ENCODE assay signal across 8 cellular contexts in genomic region chr1:161314201-161314981, GRCh38. TPM values are rescaled to one million over a fixed set of nuclear protein-coding genes. Genes with fewer than 3 reads are reported as not detected.
A peak's percentile ranks its signal among the peaks of the same experiment; 100 is the strongest.
DNase-seq lines count a peak whose midpoint lies in the region; ATAC-seq, FAIRE-seq and TF ChIP-seq lines count a peak whose summit lies in the region.

Gene SDHC, plus strand, starts transcription at chr1:161314381. Its CDS starts 25 bp downstream, at chr1:161314406.

- H3K56ac ChIP-seq in H1 (replicated peaks; ENCODE audit: insufficient read length, low read depth, low read length): no peak within 1 kb of the TSS

- H3K9me3 Mint-ChIP-seq in memory B cell: no peaks in the 10 kb centered on the region

- peak; percentile 26 to 53 (median 38) for TF ChIP-seq CTCF in H1 (IDR thresholded peaks at IDR 0.05; ENCODE audit: control extremely low read depth in 1 of 3, insufficient read depth in 1 of 3, low read depth in 1 of 3, low read length in 3 of 3)

- peak within 1 kb of the TSS; percentile 68; the same call in 1 of the 2 replicates for H2AFZ ChIP-seq in H1 (ENCODE audit: low read length)

- peak within 1 kb of the TSS; percentile 77 for H4K91ac ChIP-seq in H1 (replicated peaks; ENCODE audit: insufficient read length, low read length)

- DNase-seq in COLO668 (lab: John Stamatoyannopoulos, UW; ENCODE audit: unreplicated experiment): peak; percentile 90
- DNase-seq in HS-27A (ENCODE audit: low read depth): peak; percentile 39
- peak; percentile 73 for DNase-seq in NK-92 treated with Interleukin-12 subunit alpha and Interleukin-12 subunit beta, amount 100 ng/mL, for 24 hours (lab: John Stamatoyannopoulos, UW)
- peak; percentile 78 to 82 for DNase-seq in activated CD8-positive, alpha-beta memory T cell treated with anti-CD3 and anti-CD28 coated beads for 4 hours (ENCODE audit: low read depth in 2 of 2)
- DNase-seq in H1 (ENCODE audit: low read depth in 1 of 2, low spot score in 2 of 2): peak; percentile 68 to 92
- peak; percentile 82 to 87 for DNase-seq in memory B cell (ENCODE audit: low spot score in 2 of 2)
- DNase-seq in stimulated activated CD8-positive, alpha-beta memory T cell treated with anti-CD3 and anti-CD28 coated beads, Interleukin-12 subunit alpha, Interleukin-12 subunit beta, amount 100 ng/mL, for 24 hours (ENCODE audit: extremely low read depth): peak; percentile 70

- ATAC-seq in GM19455 (IDR thresholded peaks at IDR 0.05; ENCODE audit: unreplicated experiment) (peak; percentile 97), memory B cell (ENCODE audit: low read depth) (peak; percentile 98)

- peak; percentile 36 for FAIRE-seq in H1 (lab: Jason Lieb, UNC)

- H3K4me3 Mint-ChIP-seq in memory B cell: peak within 1 kb of the TSS; percentile 98

- peaks cover 10% of the 10 kb centered on the region for H3K4me1 Mint-ChIP-seq in memory B cell

- peak within 1 kb of the TSS; percentile 82 for H3K18ac ChIP-seq in H1 (ENCODE audit: extremely low read depth, low read length)

- peak within 1 kb of the TSS; percentile 96 for H3K27ac ChIP-seq in H1 (ENCODE audit: low read depth, low read length)

- H3K4me1 ChIP-seq in H1 (replicated peaks in 1 of 4; ENCODE audit: control insufficient read depth in 3 of 4, insufficient read depth in 4 of 4, low read length in 3 of 4): peaks cover 0 to 8% (median 6%) of the 10 kb centered on the region in 4 experiments; a peak in 6 of 7 replicates

- TF ChIP-seq EP300 in H1 (IDR thresholded peaks at IDR 0.05; ENCODE audit: borderline replicate concordance in 1 of 2, low read depth in 2 of 2, low read length in 2 of 2): peak in 1 of 2 experiments; percentile 56; a peak in 1 of 3 replicates

- H2BK120ac ChIP-seq in H1 (replicated peaks; ENCODE audit: low read depth, low read length): no peak within 1 kb of the TSS

- H3K4me3 ChIP-seq in H1 (ENCODE audit: extremely low read depth in 1 of 4, insufficient read depth in 2 of 4, low read depth in 3 of 4, low read length in 4 of 4): peak within 1 kb of the TSS; percentile 74 to 98 (median 94)

- peak within 1 kb of the TSS; percentile 98 for H3K27ac Mint-ChIP-seq in memory B cell

- peak within 1 kb of the TSS; percentile 77 to 84 for H3K4me2 ChIP-seq in H1 (ENCODE audit: insufficient read depth in 1 of 2, low read depth in 2 of 2, low read length in 2 of 2)

- H3K79me1 ChIP-seq in H1 (ENCODE audit: low read depth, low read length): peaks cover under 1% of the 10 kb centered on the region; the same call in 1 of the 2 replicates

- H4K8ac ChIP-seq in H1 (ENCODE audit: extremely low read depth, insufficient read depth, low read length): peak within 1 kb of the TSS; percentile 97; the same call in 1 of the 2 replicates

- H3K4ac ChIP-seq in H1 (replicated peaks; ENCODE audit: insufficient read length, low read depth, low read length): no peak within 1 kb of the TSS

- H2BK15ac ChIP-seq in H1 (ENCODE audit: low read length): peak within 1 kb of the TSS; percentile 12; the same call in 1 of the 2 replicates

- H3K23me2 ChIP-seq in H1 (ENCODE audit: low read depth, low read length): peaks cover 7% of the 10 kb centered on the region; the same call in 1 of the 2 replicates

- H3K36me3 ChIP-seq in H1 (ENCODE audit: control insufficient read depth in 2 of 4, insufficient read depth in 4 of 4, low read length in 3 of 4): peaks cover 0 to 4% (median 0%) of the 10 kb centered on the region in 4 experiments; a peak in 1 of 8 replicates

- peak within 1 kb of the TSS; percentile 54 for H4K5ac ChIP-seq in H1 (ENCODE audit: insufficient read length, low read depth, low read length)

- peak within 1 kb of the TSS; percentile 97 for H2BK5ac ChIP-seq in H1 (ENCODE audit: low read depth, low read length)

- H3K14ac ChIP-seq in H1 (ENCODE audit: insufficient read length): no peak within 1 kb of the TSS

- CTCF ChIA-PET in H1 (lab: Charles Lee; ENCODE audit: partially characterized antibody): interaction anchor here (0.6 to 4.1 kb wide), 10 partner anchors 10 to 99 kb away, joined by 3 to 16 read pairs (median 4); partner anchors contain the start of gene TOMM40L

- H2BK12ac ChIP-seq in H1 (ENCODE audit: low read depth, low read length): peak within 1 kb of the TSS; percentile 93; the same call in 1 of the 2 replicates

- H3K9ac ChIP-seq in H1 (replicated peaks in 1 of 4; ENCODE audit: extremely low read depth in 1 of 4, low read depth in 3 of 4, low read length in 3 of 4): peak within 1 kb of the TSS; percentile 75 to 92 (median 90)

- H4K20me1 ChIP-seq in H1 (replicated peaks in 1 of 2; ENCODE audit: control insufficient read depth in 1 of 2, insufficient read depth in 2 of 2, low read length in 2 of 2): no peaks in the 10 kb centered on the region

- no peaks in the 10 kb centered on the region; a peak in 1 of 7 replicates for H3K27me3 ChIP-seq in H1 (replicated peaks in 1 of 4; ENCODE audit: control insufficient read depth in 3 of 4, extremely low read depth in 1 of 4, insufficient read depth in 3 of 4, low read length in 3 of 4)

- TF ChIP-seq RAD21 in H1 (IDR thresholded peaks at IDR 0.05 in 1 of 2, conservative IDR thresholded peaks at IDR 0.05 in 1 of 2; ENCODE audit: low read depth in 2 of 2, low read length in 2 of 2): peak in 1 of 2 experiments; percentile 4; a peak in 1 of 4 replicates

- H3K79me2 ChIP-seq in H1 (ENCODE audit: control insufficient read depth in 1 of 2, insufficient read depth in 2 of 2, low read length in 2 of 2): peaks cover 0 to 28% of the 10 kb centered on the region in 2 experiments; a peak in 2 of 4 replicates

- H2AK5ac ChIP-seq in H1 (ENCODE audit: low read depth, low read length): no peak within 1 kb of the TSS

- no peaks in the 10 kb centered on the region for H3K27me3 Mint-ChIP-seq in memory B cell

- TF ChIP-seq POLR2A in H1 (IDR thresholded peaks at IDR 0.05; ENCODE audit: control extremely low read depth in 1 of 2, low read depth in 2 of 2, low read length in 2 of 2): peak; percentile 91 to 99

- H3K36me3 Mint-ChIP-seq in memory B cell: no peaks in the 10 kb centered on the region

- no peak within 1 kb of the TSS for H3K23ac ChIP-seq in H1 (ENCODE audit: insufficient read length)

- 3% methylated on average over 45 of the region's 45 CpGs; no CpG with 5 or more reads in 1 of the 2 experiments for WGBS in H1 (ENCODE audit: extremely low coverage in 1 of 2, insufficient coverage in 1 of 2, insufficient read length in 1 of 2, insufficient replicate concordance in 2 of 2, low coverage in 1 of 2, low lambda C conversion rate in 2 of 2, missing lambda C conversion rate in 1 of 2), 2 experiments

- POLR2A ChIA-PET in H1 (lab: Charles Lee; ENCODE audit: partially characterized antibody): interaction anchor here (0.6 to 2.6 kb wide), 26 partner anchors 8 to 137 kb away, joined by 3 to 23 read pairs (median 4); partner anchors contain the start of genes ADAMTS4, B4GALT3, NDUFS2 and PCP4L1

- no peak within 1 kb of the TSS for H2BK20ac ChIP-seq in H1 (ENCODE audit: low read length)

- no peaks in the 10 kb centered on the region for H3K9me3 ChIP-seq in H1 (ENCODE audit: insufficient read depth in 2 of 2, low read depth in 1 of 2, low read length in 1 of 2)

TF ChIP-seq in H1, 55 proteins besides CTCF, POLR2A, EP300 and RAD21 (continues in another document):
- TF ChIP-seq KDM5A (IDR thresholded peaks at IDR 0.05; ENCODE audit: low read length) (peak; percentile 94), JUN (IDR thresholded peaks at IDR 0.05; ENCODE audit: low read depth, low read length) (no peak), SIX5 (IDR thresholded peaks at IDR 0.05; ENCODE audit: low read depth, low read length) (no peak; the same call in 1 of the 2 replicates), PHF8 (conservative IDR thresholded peaks at IDR 0.05; ENCODE audit: low read depth, low read length) (peak; percentile 97), RBBP5 (IDR thresholded peaks at IDR 0.05; ENCODE audit: borderline replicate concordance, low read depth, low read length) (0 out of 2 replicates have a peak, but pooled peaks have one; percentile 35), CBX5 (IDR thresholded peaks at IDR 0.05; ENCODE audit: low read depth, low read length) (no peak), SP2 (IDR thresholded peaks at IDR 0.05; ENCODE audit: low read length) (no peak), CHD2 (IDR thresholded peaks at IDR 0.05; ENCODE audit: low read length) (0 out of 2 replicates have a peak, but pooled peaks have one; percentile 17), HDAC2 (IDR thresholded peaks at IDR 0.05; ENCODE audit: borderline replicate concordance in 1 of 2, low read depth in 2 of 2, low read length in 2 of 2) (0 out of 4 replicates have a peak, but pooled peaks of 1 of the 2 experiments have one; percentile 35)

RNA-seq across cellular contexts. Expression of gene SDHC, which starts in this region (rescaled TPM):
- 216 and 224 TPM in 2 replicates for total RNA-seq in H1 (2021; fragmentation: NEBNext Ultra II Directional; extraction: Animal tissue kit (Norgen Biotek cat#: 25700))
- polyA plus RNA-seq in H1 (2011; rRNA removed): 251 and 305 TPM in 2 replicates
- polyA plus RNA-seq in H1 (2011; cell fraction: cytosol; rRNA removed): 258 TPM
- polyA plus RNA-seq in H1 (2011; cell fraction: nucleus; rRNA removed): 113 TPM
- 178 to 240 TPM (median 206 TPM) in 4 replicates for polyA plus RNA-seq in H1 (2012, experiment 1 of 2)
- 419 TPM for polyA plus RNA-seq in H1 (2012, experiment 2 of 2)
- 101 TPM for polyA plus RNA-seq in H1 (2013, experiment 1 of 2)
- polyA plus RNA-seq in H1 (2013, experiment 2 of 2): 113 TPM
- 136 and 191 TPM in 2 replicates for polyA minus RNA-seq in H1 (2011; rRNA and poly(A)+ RNA removed)
- 110 TPM for polyA minus RNA-seq in H1 (2011; cell fraction: cytosol; rRNA and poly(A)+ RNA removed)
- 71.9 TPM for polyA minus RNA-seq in H1 (2011; cell fraction: nucleus; rRNA and poly(A)+ RNA removed)

Comparison
In these comparisons a context has a peak if more than half of its experiments do, and no peak if none do; other contexts are left out.
1. Peak in every context shown above with its lines: DNase-seq, ATAC-seq, H3K4me3 ChIP-seq and H3K27ac ChIP-seq.
2. DNase-seq: peak in every context shown above with its lines; median percentile 90 in COLO668; 84 in memory B cell; 80 in activated CD8-positive, alpha-beta memory T cell treated with anti-CD3 and anti-CD28 coated beads for 4 hours; 80 in H1; 73 in NK-92 treated with Interleukin-12 subunit alpha and Interleukin-12 subunit beta, amount 100 ng/mL, for 24 hours; 70 in stimulated activated CD8-positive, alpha-beta memory T cell treated with anti-CD3 and anti-CD28 coated beads, Interleukin-12 subunit alpha, Interleukin-12 subunit beta, amount 100 ng/mL, for 24 hours; 39 in HS-27A.